In the genomic region with DNA sequence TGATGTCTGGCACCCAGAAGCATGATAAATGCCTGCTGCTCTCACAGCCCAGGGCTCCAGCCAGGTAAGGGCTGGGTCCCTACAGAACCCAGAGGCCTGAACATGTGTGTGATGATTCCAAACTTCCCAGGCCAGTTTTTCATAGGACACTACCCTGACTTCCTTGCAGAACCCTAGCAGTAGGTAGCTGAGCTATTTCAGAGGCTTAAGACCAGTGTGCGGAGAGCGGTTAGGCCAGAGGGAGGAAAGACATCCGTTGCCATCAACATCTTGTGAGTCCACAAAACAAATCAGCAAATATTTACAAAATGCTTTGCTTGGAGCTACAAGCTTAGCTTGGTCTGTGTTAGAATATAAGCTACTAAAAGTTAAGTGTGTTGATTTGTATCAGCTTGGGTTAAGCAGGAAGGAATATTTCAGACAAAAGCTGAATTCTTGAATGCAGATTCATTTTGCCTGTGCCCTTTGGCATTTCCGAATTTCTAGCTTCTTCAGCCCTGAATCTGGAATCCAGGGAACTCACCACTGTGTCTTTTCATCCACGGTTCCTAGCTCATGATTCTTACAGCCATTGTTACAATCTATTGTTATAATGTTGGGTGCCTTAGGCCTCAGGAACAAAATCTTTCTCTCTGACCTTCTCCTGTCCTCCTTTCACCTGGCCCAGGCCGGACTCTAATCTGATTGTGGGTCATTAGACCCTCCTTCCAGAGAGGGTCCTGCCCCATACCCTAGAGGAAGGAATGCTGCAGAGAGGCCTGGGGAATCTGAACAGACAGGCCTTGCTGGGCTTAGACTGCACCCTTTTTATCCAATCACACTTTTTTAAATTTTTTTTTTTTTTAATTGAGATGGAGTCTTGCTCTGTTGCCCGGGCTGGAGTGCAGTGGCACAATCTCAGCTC, we compare ENCODE assay signal across 1 cellular context.
TF ChIP-seq lines count a peak whose summit lies in the region.

No MANE protein-coding gene starts in this region.

TF ChIP-seq in WTC11, 78 proteins besides CTCF, POLR2A, EP300 and RAD21:
- TF ChIP-seq, protein P1, sequence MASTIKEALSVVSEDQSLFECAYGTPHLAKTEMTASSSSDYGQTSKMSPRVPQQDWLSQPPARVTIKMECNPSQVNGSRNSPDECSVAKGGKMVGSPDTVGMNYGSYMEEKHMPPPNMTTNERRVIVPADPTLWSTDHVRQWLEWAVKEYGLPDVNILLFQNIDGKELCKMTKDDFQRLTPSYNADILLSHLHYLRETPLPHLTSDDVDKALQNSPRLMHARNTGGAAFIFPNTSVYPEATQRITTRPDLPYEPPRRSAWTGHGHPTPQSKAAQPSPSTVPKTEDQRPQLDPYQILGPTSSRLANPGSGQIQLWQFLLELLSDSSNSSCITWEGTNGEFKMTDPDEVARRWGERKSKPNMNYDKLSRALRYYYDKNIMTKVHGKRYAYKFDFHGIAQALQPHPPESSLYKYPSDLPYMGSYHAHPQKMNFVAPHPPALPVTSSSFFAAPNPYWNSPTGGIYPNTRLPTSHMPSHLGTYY (CRISPR knock-in tag; IDR thresholded peaks at IDR 0.05): no peak
- TF ChIP-seq ELF4 (CRISPR knock-in tag; IDR thresholded peaks at IDR 0.05; ENCODE audit: low read depth) (no peak), MYBL2 (CRISPR knock-in tag; IDR thresholded peaks at IDR 0.05) (no peak), GABPB1 (CRISPR knock-in tag; IDR thresholded peaks at IDR 0.05) (no peak), NR3C1 (CRISPR knock-in tag; conservative IDR thresholded peaks at IDR 0.05; ENCODE audit: low read depth) (no peak), EMX1 (CRISPR knock-in tag; IDR thresholded peaks at IDR 0.05) (no peak), TEAD4 (CRISPR knock-in tag; IDR thresholded peaks at IDR 0.05) (no peak)
- TF ChIP-seq, protein P2, sequence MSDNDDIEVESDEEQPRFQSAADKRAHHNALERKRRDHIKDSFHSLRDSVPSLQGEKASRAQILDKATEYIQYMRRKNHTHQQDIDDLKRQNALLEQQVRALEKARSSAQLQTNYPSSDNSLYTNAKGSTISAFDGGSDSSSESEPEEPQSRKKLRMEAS (CRISPR knock-in tag; IDR thresholded peaks at IDR 0.05): no peak
- TF ChIP-seq, protein P3, sequence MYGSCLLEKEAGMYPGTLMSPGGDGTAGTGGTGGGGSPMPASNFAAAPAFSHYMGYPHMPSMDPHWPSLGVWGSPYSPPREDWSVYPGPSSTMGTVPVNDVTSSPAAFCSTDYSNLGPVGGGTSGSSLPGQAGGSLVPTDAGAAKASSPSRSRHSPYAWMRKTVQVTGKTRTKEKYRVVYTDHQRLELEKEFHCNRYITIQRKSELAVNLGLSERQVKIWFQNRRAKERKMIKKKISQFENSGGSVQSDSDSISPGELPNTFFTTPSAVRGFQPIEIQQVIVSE (CRISPR knock-in tag; IDR thresholded peaks at IDR 0.05; ENCODE audit: borderline replicate concordance): no peak
- TF ChIP-seq, protein P4, sequence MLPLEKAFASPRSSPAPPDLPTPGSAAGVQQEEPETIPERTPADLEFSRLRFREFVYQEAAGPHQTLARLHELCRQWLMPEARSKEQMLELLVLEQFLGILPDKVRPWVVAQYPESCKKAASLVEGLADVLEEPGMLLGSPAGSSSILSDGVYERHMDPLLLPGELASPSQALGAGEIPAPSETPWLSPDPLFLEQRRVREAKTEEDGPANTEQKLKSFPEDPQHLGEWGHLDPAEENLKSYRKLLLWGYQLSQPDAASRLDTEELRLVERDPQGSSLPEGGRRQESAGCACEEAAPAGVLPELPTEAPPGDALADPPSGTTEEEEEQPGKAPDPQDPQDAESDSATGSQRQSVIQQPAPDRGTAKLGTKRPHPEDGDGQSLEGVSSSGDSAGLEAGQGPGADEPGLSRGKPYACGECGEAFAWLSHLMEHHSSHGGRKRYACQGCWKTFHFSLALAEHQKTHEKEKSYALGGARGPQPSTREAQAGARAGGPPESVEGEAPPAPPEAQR (CRISPR knock-in tag; IDR thresholded peaks at IDR 0.05): no peak
